In the genomic region with DNA sequence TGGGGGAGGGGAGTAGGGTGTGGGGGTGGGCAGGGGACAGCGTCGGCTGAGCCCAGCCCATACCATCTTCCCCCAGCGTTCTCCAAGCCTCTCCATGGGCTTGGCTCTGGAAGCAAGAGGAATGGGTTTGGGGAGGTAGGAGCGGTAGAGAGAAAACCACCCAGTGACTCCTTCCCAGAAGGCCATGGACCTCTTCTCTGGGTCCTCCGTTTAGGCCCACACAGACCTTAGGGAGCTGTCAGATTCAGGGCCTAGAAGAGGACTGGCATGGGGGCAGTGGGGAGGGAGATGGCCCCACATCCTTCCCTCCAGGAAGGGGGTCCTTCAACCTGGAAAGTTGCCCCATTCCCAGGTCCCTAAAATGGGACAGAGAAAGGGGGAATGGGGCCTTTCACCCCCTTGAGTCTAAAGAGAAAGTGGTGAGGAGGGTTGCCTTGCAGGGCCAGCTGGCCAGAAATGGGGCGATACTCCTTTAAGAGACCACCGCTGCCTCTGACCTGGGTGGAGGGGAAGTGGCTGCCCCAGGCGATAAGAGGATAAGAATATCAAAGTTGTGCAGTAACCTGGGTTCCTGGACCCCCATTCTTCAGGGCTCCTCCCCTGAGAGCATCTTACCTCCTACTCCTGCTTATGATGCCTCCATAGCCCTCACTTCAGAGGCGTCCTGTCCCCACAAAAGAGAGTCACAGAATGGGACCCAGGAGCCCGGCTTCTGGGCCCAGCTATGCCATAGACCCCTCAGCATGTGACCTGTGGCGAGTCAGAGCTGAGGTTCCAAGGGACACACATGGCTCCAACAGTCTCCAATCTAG, we compare ENCODE assay signal across 1 cellular context.
TF ChIP-seq lines count a peak whose summit lies in the region.

No MANE protein-coding gene starts in this region.

TF ChIP-seq in H1, 55 proteins besides CTCF, POLR2A, EP300 and RAD21:
- no peak for TF ChIP-seq RFX5 (IDR thresholded peaks at IDR 0.05; ENCODE audit: borderline replicate concordance, low read depth, low read length)
- TF ChIP-seq CREB1 (IDR thresholded peaks at IDR 0.05) = no peak
- TF ChIP-seq RNF2 (IDR thresholded peaks at IDR 0.05; ENCODE audit: borderline replicate concordance, low read depth, low read length, missing control alignments, poor library complexity, severe bottlenecking) = no peak
- no peak for TF ChIP-seq CHD7 (IDR thresholded peaks at IDR 0.05; ENCODE audit: insufficient replicate concordance, low read length)
- TF ChIP-seq CBX8 (IDR thresholded peaks at IDR 0.05; ENCODE audit: borderline replicate concordance, low read depth, low read length) = no peak
